In genomic region chr5:151144922-151145321, GRCh38 we compare ENCODE assay signal across 21 cellular contexts. TPM values are rescaled to one million over a fixed set of nuclear protein-coding genes. Genes with fewer than 3 reads are reported as not detected.
DNase-seq lines count a peak whose midpoint lies in the region; ATAC-seq and TF ChIP-seq lines count a peak whose summit lies in the region.
"Had no signal": no experiment of that assay in that cellular context is flagged by ENCODE, and none has a peak within 500 bp of the region (broad histone marks: within the 10 kb centered on the region; RNA-seq: fewer than 3 reads in every experiment).

No MANE protein-coding gene starts in this region.

- no peaks in the 10 kb centered on the region for H3K9me2 ChIP-seq in MM.1S (replicated peaks; ENCODE audit: insufficient read depth, low read length)

- peaks cover 100% of the 10 kb centered on the region for H3K79me2 ChIP-seq in MM.1S (ENCODE audit: low read length)

- H3F3A ChIP-seq in MM.1S (ENCODE audit: insufficient read depth, low read length) = peaks cover 27% of the 10 kb centered on the region

- H3K4me1 Mint-ChIP-seq in activated naive CD8-positive, alpha-beta T cell (ENCODE audit: low read depth) = peaks cover 96% of the 10 kb centered on the region
- peaks cover 100% of the 10 kb centered on the region for H3K4me1 Mint-ChIP-seq in activated naive CD8-positive, alpha-beta T cell treated with anti-CD3 and anti-CD28 coated beads, Interleukin-2, amount 50 U/mL, for 24 hours
- H3K4me1 Mint-ChIP-seq in memory B cell = peaks cover 81% of the 10 kb centered on the region
- peaks cover 76 to 95% of the 10 kb centered on the region in 2 donors for H3K4me1 Mint-ChIP-seq in stimulated activated naive B cell treated with anti-CD40 and anti-IgM and Interleukin-4, amounts not matched to agents 10 μg/mL and 1 μg/mL and 100 μg/mL, for 72 hours

- DNase-seq in activated naive CD8-positive, alpha-beta T cell treated with anti-CD3 and anti-CD28 coated beads, Interleukin-2, amount 50 U/mL, for 24 hours = no peak
- DNase-seq in MM.1S (peak; percentile 80), memory B cell (ENCODE audit: low spot score in 2 of 2) (no peak), G401 (ENCODE audit: low spot score) (no peak), AG20443 (ENCODE audit: low spot score) (no peak)
- DNase-seq in stimulated activated naive B cell treated with anti-CD40 and anti-IgM and Interleukin-4, amounts not matched to agents 10 μg/mL and 1 μg/mL and 100 μg/mL, for 72 hours = no peak
- DNase-seq: activated CD4-positive, alpha-beta T cell treated with anti-CD3 and anti-CD28 coated beads, Interleukin-2, amount 10 ng/mL, durations not matched to agents 7 days and 5 days; aorta; erythroblast; foreskin fibroblast; left ventricle myocardium inferior; NCI-H1417 treated with DMSO at 0.1 percent for 48 hours; NCI-H510A treated with DMSO at 0.1 percent for 48 hours; SIG-M5 had no signal

- no peaks in the 10 kb centered on the region for H4K20me1 ChIP-seq in MM.1S (ENCODE audit: insufficient read depth, low read length)

- H3K4me1 ChIP-seq in MM.1S (ENCODE audit: low read length) = peaks cover 86% of the 10 kb centered on the region

- H3K36me3 Mint-ChIP-seq in activated naive CD8-positive, alpha-beta T cell = peaks cover 11% of the 10 kb centered on the region
- peaks cover 70% of the 10 kb centered on the region for H3K36me3 Mint-ChIP-seq in activated naive CD8-positive, alpha-beta T cell treated with anti-CD3 and anti-CD28 coated beads, Interleukin-2, amount 50 U/mL, for 24 hours (ENCODE audit: low read depth)
- peaks cover 30% of the 10 kb centered on the region for H3K36me3 Mint-ChIP-seq in memory B cell
- H3K36me3 Mint-ChIP-seq in stimulated activated naive B cell treated with anti-CD40 and anti-IgM and Interleukin-4, amounts not matched to agents 10 μg/mL and 1 μg/mL and 100 μg/mL, for 72 hours = peaks cover 63 to 80% of the 10 kb centered on the region in 2 donors

- peak overlapping the region; percentile 69 for H3K4me3 Mint-ChIP-seq in activated naive CD8-positive, alpha-beta T cell
- no peak overlapping the region for H3K4me3 Mint-ChIP-seq in activated naive CD8-positive, alpha-beta T cell treated with anti-CD3 and anti-CD28 coated beads, Interleukin-2, amount 50 U/mL, for 24 hours
- H3K4me3 Mint-ChIP-seq in memory B cell = peak overlapping the region; percentile 24
- peak overlapping the region in 1 of 2 donors; percentile 51 for H3K4me3 Mint-ChIP-seq in stimulated activated naive B cell treated with anti-CD40 and anti-IgM and Interleukin-4, amounts not matched to agents 10 μg/mL and 1 μg/mL and 100 μg/mL, for 72 hours
- H3K4me3 Mint-ChIP-seq: activated CD4-positive, alpha-beta T cell treated with anti-CD3 and anti-CD28 coated beads, Interleukin-2, amount 10 ng/mL, durations not matched to agents 7 days and 5 days; mesothelial cell of epicardium; neural progenitor cell had no signal

- H3K4me3 ChIP-seq in MM.1S (ENCODE audit: low read length) = no peak overlapping the region
- H3K4me3 ChIP-seq: BLaER1 treated with 17β-estradiol and CSF1 and Interleukin-3, amounts not matched to agents 10 nM and 100 nM; hepatocyte; left ventricle myocardium inferior; neural progenitor cell had no signal

- peak overlapping the region; percentile 97 for H3K27ac Mint-ChIP-seq in activated naive CD8-positive, alpha-beta T cell
- H3K27ac Mint-ChIP-seq in activated naive CD8-positive, alpha-beta T cell treated with anti-CD3 and anti-CD28 coated beads, Interleukin-2, amount 50 U/mL, for 24 hours = no peak overlapping the region
- peak overlapping the region; percentile 84 for H3K27ac Mint-ChIP-seq in memory B cell
- peak overlapping the region; percentile 77 for H3K27ac Mint-ChIP-seq in stimulated activated naive B cell treated with anti-CD40 and anti-IgM and Interleukin-4, amounts not matched to agents 10 μg/mL and 1 μg/mL and 100 μg/mL, for 72 hours
- H3K27ac Mint-ChIP-seq: mesothelial cell of epicardium, neural progenitor cell had no signal

- H3K9me3 ChIP-seq in MM.1S (replicated peaks; ENCODE audit: insufficient read depth, low read length) = no peaks in the 10 kb centered on the region
- H3K9me3 ChIP-seq: BLaER1 treated with 17β-estradiol and CSF1 and Interleukin-3, amounts not matched to agents 10 nM and 100 nM; left ventricle myocardium inferior had no signal

- no peaks in the 10 kb centered on the region for H3K9me3 Mint-ChIP-seq in activated naive CD8-positive, alpha-beta T cell (ENCODE audit: low read depth)
- no peaks in the 10 kb centered on the region for H3K9me3 Mint-ChIP-seq in activated naive CD8-positive, alpha-beta T cell treated with anti-CD3 and anti-CD28 coated beads, Interleukin-2, amount 50 U/mL, for 24 hours
- no peaks in the 10 kb centered on the region for H3K9me3 Mint-ChIP-seq in memory B cell
- H3K9me3 Mint-ChIP-seq in stimulated activated naive B cell treated with anti-CD40 and anti-IgM and Interleukin-4, amounts not matched to agents 10 μg/mL and 1 μg/mL and 100 μg/mL, for 72 hours = no peaks in the 10 kb centered on the region
- H3K9me3 Mint-ChIP-seq: activated CD4-positive, alpha-beta T cell treated with anti-CD3 and anti-CD28 coated beads, Interleukin-2, amount 10 ng/mL, durations not matched to agents 7 days and 5 days; mesothelial cell of epicardium; neural progenitor cell had no signal

- H3K27ac ChIP-seq in MM.1S (ENCODE audit: low read length) = peak overlapping the region; percentile 73
- H3K27ac ChIP-seq: BLaER1 treated with 17β-estradiol and CSF1 and Interleukin-3, amounts not matched to agents 10 nM and 100 nM; hepatocyte; left ventricle myocardium inferior; neural progenitor cell had no signal

- no peak for TF ChIP-seq CTCF in MM.1S (IDR thresholded peaks at IDR 0.05; ENCODE audit: low read length)

- ATAC-seq in activated naive CD8-positive, alpha-beta T cell treated with anti-CD3 and anti-CD28 coated beads, Interleukin-2, amount 50 U/mL, for 24 hours = no peak
- ATAC-seq in memory B cell (ENCODE audit: low read depth) = no peak
- ATAC-seq in stimulated activated naive B cell treated with anti-CD40 and anti-IgM and Interleukin-4, amounts not matched to agents 10 μg/mL and 1 μg/mL and 100 μg/mL, for 72 hours (replicated peaks) = no peak
- ATAC-seq in GM18861 (IDR thresholded peaks at IDR 0.05; ENCODE audit: unreplicated experiment) = no peak
- ATAC-seq: Panc1 had no signal

- H3K27me3 ChIP-seq in MM.1S (replicated peaks; ENCODE audit: insufficient read depth, low read length) = no peaks in the 10 kb centered on the region
- H3K27me3 ChIP-seq: BLaER1 treated with 17β-estradiol and CSF1 and Interleukin-3, amounts not matched to agents 10 nM and 100 nM; hepatocyte; neural progenitor cell had no signal

- no peak overlapping the region; the same call in 1 of the 2 replicates for H3K9ac ChIP-seq in MM.1S (ENCODE audit: low read length)
- H3K9ac ChIP-seq: BLaER1 treated with 17β-estradiol and CSF1 and Interleukin-3, amounts not matched to agents 10 nM and 100 nM; neural progenitor cell had no signal

- no peaks in the 10 kb centered on the region for H3K27me3 Mint-ChIP-seq in activated naive CD8-positive, alpha-beta T cell
- H3K27me3 Mint-ChIP-seq in activated naive CD8-positive, alpha-beta T cell treated with anti-CD3 and anti-CD28 coated beads, Interleukin-2, amount 50 U/mL, for 24 hours = no peaks in the 10 kb centered on the region
- no peaks in the 10 kb centered on the region for H3K27me3 Mint-ChIP-seq in memory B cell
- no peaks in the 10 kb centered on the region for H3K27me3 Mint-ChIP-seq in stimulated activated naive B cell treated with anti-CD40 and anti-IgM and Interleukin-4, amounts not matched to agents 10 μg/mL and 1 μg/mL and 100 μg/mL, for 72 hours
- H3K27me3 Mint-ChIP-seq: activated CD4-positive, alpha-beta T cell treated with anti-CD3 and anti-CD28 coated beads, Interleukin-2, amount 10 ng/mL, durations not matched to agents 7 days and 5 days had no signal

- in situ Hi-C loops in G401 (cut with HindIII; ENCODE audit: low sequenced_read_pairs) = no loop called here

- no peaks in the 10 kb centered on the region; the same call in 1 of the 2 replicates for H3K36me3 ChIP-seq in MM.1S (replicated peaks; ENCODE audit: insufficient read depth, low read length)
- H3K36me3 ChIP-seq: neural progenitor cell had no signal

- H3K4me2 ChIP-seq in MM.1S (ENCODE audit: low read depth, low read length) = peak overlapping the region; percentile 61
- H3K4me2 ChIP-seq: hepatocyte, neural progenitor cell had no signal

- H2AFZ ChIP-seq in MM.1S (ENCODE audit: low read length) = no peak overlapping the region
- H2AFZ ChIP-seq: hepatocyte, neural progenitor cell had no signal

RNA-seq across cellular contexts. Expression of gene ANXA6, which starts 12.7 kb away (rescaled TPM):
- total RNA-seq in G401 (2014; rRNA removed; shearing (Covaris generic)) = 299 and 371 TPM in 2 replicates
